Comparison of ENCODE assay signal across 1 cellular context in the genomic region with DNA sequence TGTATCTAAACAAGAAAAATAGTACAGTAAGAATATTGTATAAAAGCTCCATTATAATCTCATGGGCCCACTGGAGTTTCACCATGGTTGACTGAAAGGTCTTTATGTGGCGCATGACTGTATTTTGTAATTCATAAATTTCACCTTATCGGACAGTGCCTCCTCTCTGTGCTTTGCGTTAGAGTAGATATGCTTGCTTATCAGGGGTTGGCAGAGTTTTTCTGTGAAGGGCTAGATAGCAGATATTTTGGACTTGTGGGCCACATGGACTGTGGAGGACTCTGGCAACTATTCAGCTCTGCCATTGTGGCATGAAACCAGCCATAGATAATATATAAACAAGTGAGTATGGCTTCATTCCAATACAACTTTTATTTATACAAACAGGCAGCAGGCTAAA.
TF ChIP-seq lines count a peak whose summit lies in the region.

No MANE protein-coding gene starts in this region.

TF ChIP-seq in K562, 482 proteins besides CTCF, POLR2A, EP300 and RAD21 (continued from another document and continues in another):
- TF ChIP-seq, protein P1, sequence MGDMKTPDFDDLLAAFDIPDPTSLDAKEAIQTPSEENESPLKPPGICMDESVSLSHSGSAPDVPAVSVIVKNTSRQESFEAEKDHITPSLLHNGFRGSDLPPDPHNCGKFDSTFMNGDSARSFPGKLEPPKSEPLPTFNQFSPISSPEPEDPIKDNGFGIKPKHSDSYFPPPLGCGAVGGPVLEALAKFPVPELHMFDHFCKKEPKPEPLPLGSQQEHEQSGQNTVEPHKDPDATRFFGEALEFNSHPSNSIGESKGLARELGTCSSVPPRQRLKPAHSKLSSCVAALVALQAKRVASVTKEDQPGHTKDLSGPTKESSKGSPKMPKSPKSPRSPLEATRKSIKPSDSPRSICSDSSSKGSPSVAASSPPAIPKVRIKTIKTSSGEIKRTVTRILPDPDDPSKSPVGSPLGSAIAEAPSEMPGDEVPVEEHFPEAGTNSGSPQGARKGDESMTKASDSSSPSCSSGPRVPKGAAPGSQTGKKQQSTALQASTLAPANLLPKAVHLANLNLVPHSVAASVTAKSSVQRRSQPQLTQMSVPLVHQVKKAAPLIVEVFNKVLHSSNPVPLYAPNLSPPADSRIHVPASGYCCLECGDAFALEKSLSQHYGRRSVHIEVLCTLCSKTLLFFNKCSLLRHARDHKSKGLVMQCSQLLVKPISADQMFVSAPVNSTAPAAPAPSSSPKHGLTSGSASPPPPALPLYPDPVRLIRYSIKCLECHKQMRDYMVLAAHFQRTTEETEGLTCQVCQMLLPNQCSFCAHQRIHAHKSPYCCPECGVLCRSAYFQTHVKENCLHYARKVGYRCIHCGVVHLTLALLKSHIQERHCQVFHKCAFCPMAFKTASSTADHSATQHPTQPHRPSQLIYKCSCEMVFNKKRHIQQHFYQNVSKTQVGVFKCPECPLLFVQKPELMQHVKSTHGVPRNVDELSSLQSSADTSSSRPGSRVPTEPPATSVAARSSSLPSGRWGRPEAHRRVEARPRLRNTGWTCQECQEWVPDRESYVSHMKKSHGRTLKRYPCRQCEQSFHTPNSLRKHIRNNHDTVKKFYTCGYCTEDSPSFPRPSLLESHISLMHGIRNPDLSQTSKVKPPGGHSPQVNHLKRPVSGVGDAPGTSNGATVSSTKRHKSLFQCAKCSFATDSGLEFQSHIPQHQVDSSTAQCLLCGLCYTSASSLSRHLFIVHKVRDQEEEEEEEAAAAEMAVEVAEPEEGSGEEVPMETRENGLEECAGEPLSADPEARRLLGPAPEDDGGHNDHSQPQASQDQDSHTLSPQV (IDR thresholded peaks at IDR 0.05) = peak; percentile 72
- TF ChIP-seq, protein P2, sequence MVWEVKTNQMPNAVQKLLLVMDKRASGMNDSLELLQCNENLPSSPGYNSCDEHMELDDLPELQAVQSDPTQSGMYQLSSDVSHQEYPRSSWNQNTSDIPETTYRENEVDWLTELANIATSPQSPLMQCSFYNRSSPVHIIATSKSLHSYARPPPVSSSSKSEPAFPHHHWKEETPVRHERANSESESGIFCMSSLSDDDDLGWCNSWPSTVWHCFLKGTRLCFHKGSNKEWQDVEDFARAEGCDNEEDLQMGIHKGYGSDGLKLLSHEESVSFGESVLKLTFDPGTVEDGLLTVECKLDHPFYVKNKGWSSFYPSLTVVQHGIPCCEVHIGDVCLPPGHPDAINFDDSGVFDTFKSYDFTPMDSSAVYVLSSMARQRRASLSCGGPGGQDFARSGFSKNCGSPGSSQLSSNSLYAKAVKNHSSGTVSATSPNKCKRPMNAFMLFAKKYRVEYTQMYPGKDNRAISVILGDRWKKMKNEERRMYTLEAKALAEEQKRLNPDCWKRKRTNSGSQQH (CRISPR knock-in tag; IDR thresholded peaks at IDR 0.05) = peak; percentile 96
- TF ChIP-seq, protein P3, sequence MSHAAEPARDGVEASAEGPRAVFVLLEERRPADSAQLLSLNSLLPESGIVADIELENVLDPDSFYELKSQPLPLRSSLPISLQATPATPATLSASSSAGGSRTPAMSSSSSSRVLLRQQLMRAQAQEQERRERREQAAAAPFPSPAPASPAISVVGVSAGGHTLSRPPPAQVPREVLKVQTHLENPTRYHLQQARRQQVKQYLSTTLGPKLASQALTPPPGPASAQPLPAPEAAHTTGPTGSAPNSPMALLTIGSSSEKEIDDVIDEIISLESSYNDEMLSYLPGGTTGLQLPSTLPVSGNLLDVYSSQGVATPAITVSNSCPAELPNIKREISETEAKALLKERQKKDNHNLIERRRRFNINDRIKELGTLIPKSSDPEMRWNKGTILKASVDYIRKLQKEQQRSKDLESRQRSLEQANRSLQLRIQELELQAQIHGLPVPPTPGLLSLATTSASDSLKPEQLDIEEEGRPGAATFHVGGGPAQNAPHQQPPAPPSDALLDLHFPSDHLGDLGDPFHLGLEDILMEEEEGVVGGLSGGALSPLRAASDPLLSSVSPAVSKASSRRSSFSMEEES (CRISPR knock-in tag; IDR thresholded peaks at IDR 0.05) = peak; percentile 47
- TF ChIP-seq ZNF707 (CRISPR knock-in tag; conservative IDR thresholded peaks at IDR 0.05) (no peak), SRSF1 (IDR thresholded peaks at IDR 0.05; ENCODE audit: low read depth, low read length) (no peak), HDAC6 (IDR thresholded peaks at IDR 0.05; ENCODE audit: low read depth, low read length) (no peak), BMI1 (IDR thresholded peaks at IDR 0.05; ENCODE audit: low read length) (no peak), PHF8 (IDR thresholded peaks at IDR 0.05; ENCODE audit: borderline replicate concordance, low read length) (no peak), BRD4 (IDR thresholded peaks at IDR 0.05) (no peak), POLR2B (IDR thresholded peaks at IDR 0.05; ENCODE audit: low read depth, partially characterized antibody) (no peak), POLR3A (IDR thresholded peaks at IDR 0.05; ENCODE audit: borderline replicate concordance, extremely low read depth, insufficient read depth, insufficient read length) (no peak), MTA3 (IDR thresholded peaks at IDR 0.05; ENCODE audit: borderline replicate concordance) (peak; percentile 91), PRPF4 (IDR thresholded peaks at IDR 0.05; ENCODE audit: insufficient read depth, low read depth, low read length, poor library complexity, severe bottlenecking) (no peak), SIN3B (IDR thresholded peaks at IDR 0.05; ENCODE audit: low read depth) (no peak), PCBP1 (IDR thresholded peaks at IDR 0.05; ENCODE audit: low read depth, low read length, poor library complexity, severe bottlenecking) (no peak), KLF6 (CRISPR knock-in tag; IDR thresholded peaks at IDR 0.05; ENCODE audit: borderline replicate concordance) (peak; percentile 93), MTF1 (CRISPR knock-in tag; IDR thresholded peaks at IDR 0.05; ENCODE audit: borderline replicate concordance) (no peak), ZNF184 (CRISPR knock-in tag; IDR thresholded peaks at IDR 0.05) (no peak), NONO (IDR thresholded peaks at IDR 0.05; ENCODE audit: low read depth in 2 of 2, low read length in 1 of 2) (peak in 1 of 2 experiments; percentile 90; a peak in 2 of 4 replicates), SRSF7 (optimal IDR thresholded peaks at IDR 0.05; ENCODE audit: low read depth, low read length) (no peak), ZNF23 (CRISPR knock-in tag; IDR thresholded peaks at IDR 0.05) (no peak)
- TF ChIP-seq, protein P4, sequence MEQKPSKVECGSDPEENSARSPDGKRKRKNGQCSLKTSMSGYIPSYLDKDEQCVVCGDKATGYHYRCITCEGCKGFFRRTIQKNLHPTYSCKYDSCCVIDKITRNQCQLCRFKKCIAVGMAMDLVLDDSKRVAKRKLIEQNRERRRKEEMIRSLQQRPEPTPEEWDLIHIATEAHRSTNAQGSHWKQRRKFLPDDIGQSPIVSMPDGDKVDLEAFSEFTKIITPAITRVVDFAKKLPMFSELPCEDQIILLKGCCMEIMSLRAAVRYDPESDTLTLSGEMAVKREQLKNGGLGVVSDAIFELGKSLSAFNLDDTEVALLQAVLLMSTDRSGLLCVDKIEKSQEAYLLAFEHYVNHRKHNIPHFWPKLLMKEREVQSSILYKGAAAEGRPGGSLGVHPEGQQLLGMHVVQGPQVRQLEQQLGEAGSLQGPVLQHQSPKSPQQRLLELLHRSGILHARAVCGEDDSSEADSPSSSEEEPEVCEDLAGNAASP (IDR thresholded peaks at IDR 0.05) = no peak
- TF ChIP-seq, protein P5, sequence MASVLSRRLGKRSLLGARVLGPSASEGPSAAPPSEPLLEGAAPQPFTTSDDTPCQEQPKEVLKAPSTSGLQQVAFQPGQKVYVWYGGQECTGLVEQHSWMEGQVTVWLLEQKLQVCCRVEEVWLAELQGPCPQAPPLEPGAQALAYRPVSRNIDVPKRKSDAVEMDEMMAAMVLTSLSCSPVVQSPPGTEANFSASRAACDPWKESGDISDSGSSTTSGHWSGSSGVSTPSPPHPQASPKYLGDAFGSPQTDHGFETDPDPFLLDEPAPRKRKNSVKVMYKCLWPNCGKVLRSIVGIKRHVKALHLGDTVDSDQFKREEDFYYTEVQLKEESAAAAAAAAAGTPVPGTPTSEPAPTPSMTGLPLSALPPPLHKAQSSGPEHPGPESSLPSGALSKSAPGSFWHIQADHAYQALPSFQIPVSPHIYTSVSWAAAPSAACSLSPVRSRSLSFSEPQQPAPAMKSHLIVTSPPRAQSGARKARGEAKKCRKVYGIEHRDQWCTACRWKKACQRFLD (CRISPR knock-in tag; IDR thresholded peaks at IDR 0.05) = peak; percentile 99
- TF ChIP-seq, protein P6, sequence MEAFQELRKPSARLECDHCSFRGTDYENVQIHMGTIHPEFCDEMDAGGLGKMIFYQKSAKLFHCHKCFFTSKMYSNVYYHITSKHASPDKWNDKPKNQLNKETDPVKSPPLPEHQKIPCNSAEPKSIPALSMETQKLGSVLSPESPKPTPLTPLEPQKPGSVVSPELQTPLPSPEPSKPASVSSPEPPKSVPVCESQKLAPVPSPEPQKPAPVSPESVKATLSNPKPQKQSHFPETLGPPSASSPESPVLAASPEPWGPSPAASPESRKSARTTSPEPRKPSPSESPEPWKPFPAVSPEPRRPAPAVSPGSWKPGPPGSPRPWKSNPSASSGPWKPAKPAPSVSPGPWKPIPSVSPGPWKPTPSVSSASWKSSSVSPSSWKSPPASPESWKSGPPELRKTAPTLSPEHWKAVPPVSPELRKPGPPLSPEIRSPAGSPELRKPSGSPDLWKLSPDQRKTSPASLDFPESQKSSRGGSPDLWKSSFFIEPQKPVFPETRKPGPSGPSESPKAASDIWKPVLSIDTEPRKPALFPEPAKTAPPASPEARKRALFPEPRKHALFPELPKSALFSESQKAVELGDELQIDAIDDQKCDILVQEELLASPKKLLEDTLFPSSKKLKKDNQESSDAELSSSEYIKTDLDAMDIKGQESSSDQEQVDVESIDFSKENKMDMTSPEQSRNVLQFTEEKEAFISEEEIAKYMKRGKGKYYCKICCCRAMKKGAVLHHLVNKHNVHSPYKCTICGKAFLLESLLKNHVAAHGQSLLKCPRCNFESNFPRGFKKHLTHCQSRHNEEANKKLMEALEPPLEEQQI (IDR thresholded peaks at IDR 0.05) = peak; percentile 98
- TF ChIP-seq, protein P7, sequence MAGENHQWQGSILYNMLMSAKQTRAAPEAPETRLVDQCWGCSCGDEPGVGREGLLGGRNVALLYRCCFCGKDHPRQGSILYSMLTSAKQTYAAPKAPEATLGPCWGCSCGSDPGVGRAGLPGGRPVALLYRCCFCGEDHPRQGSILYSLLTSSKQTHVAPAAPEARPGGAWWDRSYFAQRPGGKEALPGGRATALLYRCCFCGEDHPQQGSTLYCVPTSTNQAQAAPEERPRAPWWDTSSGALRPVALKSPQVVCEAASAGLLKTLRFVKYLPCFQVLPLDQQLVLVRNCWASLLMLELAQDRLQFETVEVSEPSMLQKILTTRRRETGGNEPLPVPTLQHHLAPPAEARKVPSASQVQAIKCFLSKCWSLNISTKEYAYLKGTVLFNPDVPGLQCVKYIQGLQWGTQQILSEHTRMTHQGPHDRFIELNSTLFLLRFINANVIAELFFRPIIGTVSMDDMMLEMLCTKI (IDR thresholded peaks at IDR 0.05; ENCODE audit: partially characterized antibody) = no peak
- TF ChIP-seq, protein P8, sequence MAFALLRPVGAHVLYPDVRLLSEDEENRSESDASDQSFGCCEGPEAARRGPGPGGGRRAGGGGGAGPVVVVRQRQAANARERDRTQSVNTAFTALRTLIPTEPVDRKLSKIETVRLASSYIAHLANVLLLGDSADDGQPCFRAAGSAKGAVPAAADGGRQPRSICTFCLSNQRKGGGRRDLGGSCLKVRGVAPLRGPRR (CRISPR knock-in tag; IDR thresholded peaks at IDR 0.05) = no peak
- TF ChIP-seq, protein P9, sequence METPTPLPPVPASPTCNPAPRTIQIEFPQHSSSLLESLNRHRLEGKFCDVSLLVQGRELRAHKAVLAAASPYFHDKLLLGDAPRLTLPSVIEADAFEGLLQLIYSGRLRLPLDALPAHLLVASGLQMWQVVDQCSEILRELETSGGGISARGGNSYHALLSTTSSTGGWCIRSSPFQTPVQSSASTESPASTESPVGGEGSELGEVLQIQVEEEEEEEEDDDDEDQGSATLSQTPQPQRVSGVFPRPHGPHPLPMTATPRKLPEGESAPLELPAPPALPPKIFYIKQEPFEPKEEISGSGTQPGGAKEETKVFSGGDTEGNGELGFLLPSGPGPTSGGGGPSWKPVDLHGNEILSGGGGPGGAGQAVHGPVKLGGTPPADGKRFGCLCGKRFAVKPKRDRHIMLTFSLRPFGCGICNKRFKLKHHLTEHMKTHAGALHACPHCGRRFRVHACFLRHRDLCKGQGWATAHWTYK (CRISPR knock-in tag; IDR thresholded peaks at IDR 0.05) = peak; percentile 97
- TF ChIP-seq, protein P10, sequence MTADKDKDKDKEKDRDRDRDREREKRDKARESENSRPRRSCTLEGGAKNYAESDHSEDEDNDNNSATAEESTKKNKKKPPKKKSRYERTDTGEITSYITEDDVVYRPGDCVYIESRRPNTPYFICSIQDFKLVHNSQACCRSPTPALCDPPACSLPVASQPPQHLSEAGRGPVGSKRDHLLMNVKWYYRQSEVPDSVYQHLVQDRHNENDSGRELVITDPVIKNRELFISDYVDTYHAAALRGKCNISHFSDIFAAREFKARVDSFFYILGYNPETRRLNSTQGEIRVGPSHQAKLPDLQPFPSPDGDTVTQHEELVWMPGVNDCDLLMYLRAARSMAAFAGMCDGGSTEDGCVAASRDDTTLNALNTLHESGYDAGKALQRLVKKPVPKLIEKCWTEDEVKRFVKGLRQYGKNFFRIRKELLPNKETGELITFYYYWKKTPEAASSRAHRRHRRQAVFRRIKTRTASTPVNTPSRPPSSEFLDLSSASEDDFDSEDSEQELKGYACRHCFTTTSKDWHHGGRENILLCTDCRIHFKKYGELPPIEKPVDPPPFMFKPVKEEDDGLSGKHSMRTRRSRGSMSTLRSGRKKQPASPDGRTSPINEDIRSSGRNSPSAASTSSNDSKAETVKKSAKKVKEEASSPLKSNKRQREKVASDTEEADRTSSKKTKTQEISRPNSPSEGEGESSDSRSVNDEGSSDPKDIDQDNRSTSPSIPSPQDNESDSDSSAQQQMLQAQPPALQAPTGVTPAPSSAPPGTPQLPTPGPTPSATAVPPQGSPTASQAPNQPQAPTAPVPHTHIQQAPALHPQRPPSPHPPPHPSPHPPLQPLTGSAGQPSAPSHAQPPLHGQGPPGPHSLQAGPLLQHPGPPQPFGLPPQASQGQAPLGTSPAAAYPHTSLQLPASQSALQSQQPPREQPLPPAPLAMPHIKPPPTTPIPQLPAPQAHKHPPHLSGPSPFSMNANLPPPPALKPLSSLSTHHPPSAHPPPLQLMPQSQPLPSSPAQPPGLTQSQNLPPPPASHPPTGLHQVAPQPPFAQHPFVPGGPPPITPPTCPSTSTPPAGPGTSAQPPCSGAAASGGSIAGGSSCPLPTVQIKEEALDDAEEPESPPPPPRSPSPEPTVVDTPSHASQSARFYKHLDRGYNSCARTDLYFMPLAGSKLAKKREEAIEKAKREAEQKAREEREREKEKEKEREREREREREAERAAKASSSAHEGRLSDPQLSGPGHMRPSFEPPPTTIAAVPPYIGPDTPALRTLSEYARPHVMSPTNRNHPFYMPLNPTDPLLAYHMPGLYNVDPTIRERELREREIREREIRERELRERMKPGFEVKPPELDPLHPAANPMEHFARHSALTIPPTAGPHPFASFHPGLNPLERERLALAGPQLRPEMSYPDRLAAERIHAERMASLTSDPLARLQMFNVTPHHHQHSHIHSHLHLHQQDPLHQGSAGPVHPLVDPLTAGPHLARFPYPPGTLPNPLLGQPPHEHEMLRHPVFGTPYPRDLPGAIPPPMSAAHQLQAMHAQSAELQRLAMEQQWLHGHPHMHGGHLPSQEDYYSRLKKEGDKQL (CRISPR knock-in tag; IDR thresholded peaks at IDR 0.05; ENCODE audit: borderline replicate concordance) = no peak
